19 cellular contexts compared by ENCODE assay signal in the genomic region with DNA sequence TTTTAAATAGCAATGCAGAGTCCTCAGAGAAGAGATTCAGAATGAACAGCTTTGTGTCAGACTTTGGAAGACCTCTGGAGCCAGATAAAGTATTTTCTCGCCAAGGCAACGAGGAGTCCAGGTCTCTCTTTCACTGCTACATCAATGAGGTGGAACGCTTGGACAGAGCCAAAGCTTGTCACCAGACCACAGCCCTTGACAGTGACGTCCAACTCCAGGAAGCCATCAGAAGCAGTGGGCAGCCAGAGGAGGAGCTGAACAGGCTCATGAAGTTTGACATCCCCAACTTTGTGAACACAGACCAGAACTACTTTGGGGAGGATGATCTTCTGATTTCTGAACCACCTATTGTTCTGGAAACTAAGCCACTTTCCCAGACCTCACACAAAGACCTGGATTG.
"Had no signal": no experiment of that assay in that cellular context is flagged by ENCODE, and none has a peak within 500 bp of the region (broad histone marks: within the 10 kb centered on the region; RNA-seq: fewer than 3 reads in every experiment).

No MANE protein-coding gene starts in this region.

- H3K9me3 ChIP-seq: SK-N-SH had no signal

- DNase-seq: KBM-7, MV-4-11, NCI-H1048, NCI-H1105 treated with DMSO at 0.1 percent for 48 hours, NCI-H1417 treated with DMSO at 0.1 percent for 48 hours, NCI-H187, NCI-H2029, NCI-H2081 treated with DMSO at 0.1 percent for 48 hours, NCI-H2171, NCI-H226, NCI-H446, NCI-H510A, NCI-H524 treated with DMSO at 0.1 percent for 48 hours, NCI-H69, NCI-H774, RPMI8226, SHP77, SK-N-SH, SW 1271 had no signal
